In genomic region chr6:163352011-163352685, GRCh38 we compare ENCODE assay signal across 1 cellular context.
TF ChIP-seq lines count a peak whose summit lies in the region.

No MANE protein-coding gene starts in this region.

TF ChIP-seq in H1, 55 proteins besides CTCF, POLR2A, EP300 and RAD21 (continued from another document):
- TF ChIP-seq SP1 (IDR thresholded peaks at IDR 0.05; ENCODE audit: low read depth, low read length) (no peak), TAF7 (optimal IDR thresholded peaks at IDR 0.05; ENCODE audit: borderline replicate concordance, low read depth, low read length) (no peak), YY1 (IDR thresholded peaks at IDR 0.05; ENCODE audit: low read depth, low read length) (no peak), NANOG (IDR thresholded peaks at IDR 0.05; ENCODE audit: insufficient read depth, low read depth, low read length, poor library complexity, severe bottlenecking) (no peak), CHD2 (IDR thresholded peaks at IDR 0.05; ENCODE audit: low read length) (no peak), SUZ12 (IDR thresholded peaks at IDR 0.05; ENCODE audit: low read length) (no peak), BACH1 (IDR thresholded peaks at IDR 0.05; ENCODE audit: low read length) (no peak), MAFK (IDR thresholded peaks at IDR 0.05; ENCODE audit: low read depth, low read length) (no peak), CTBP2 (IDR thresholded peaks at IDR 0.05; ENCODE audit: borderline replicate concordance, insufficient read depth, insufficient read length, low read length) (no peak), CEBPB (IDR thresholded peaks at IDR 0.05; ENCODE audit: low read depth, low read length) (no peak), HDAC6 (IDR thresholded peaks at IDR 0.05; ENCODE audit: low read depth, low read length) (no peak)
